Comparison of ENCODE assay signal across 23 cellular contexts in the genomic region with DNA sequence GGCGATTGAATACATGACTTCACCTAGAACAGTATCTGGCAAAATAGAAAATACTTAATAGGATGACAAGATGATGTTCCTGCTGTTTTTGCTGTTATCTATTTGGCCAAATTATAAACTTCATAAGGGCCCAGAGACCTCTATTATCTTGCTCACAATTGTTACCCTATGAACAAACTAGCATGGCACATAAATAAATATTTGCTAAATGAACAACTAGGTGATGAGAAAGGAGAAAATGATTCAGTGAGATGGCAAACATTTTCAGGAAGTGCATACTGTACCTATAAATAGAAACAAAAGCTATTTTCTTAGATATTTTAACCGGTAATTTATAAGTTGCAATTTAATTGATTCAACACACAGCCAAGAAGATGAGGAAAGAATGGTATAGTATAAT.
"Had no signal": no experiment of that assay in that cellular context is flagged by ENCODE, and none has a peak within 500 bp of the region (broad histone marks: within the 10 kb centered on the region; RNA-seq: fewer than 3 reads in every experiment).

No MANE protein-coding gene starts in this region.

- H3K27ac Mint-ChIP-seq: effector memory CD8-positive, alpha-beta T cell; immature natural killer cell; natural killer cell; stimulated activated effector memory CD8-positive, alpha-beta T cell treated with anti-CD3 and anti-CD28 coated beads, Interleukin-12 subunit alpha, Interleukin-12 subunit beta, amount 100 ng/mL, for 72 hours; type B pancreatic cell had no signal

- H3K4me3 Mint-ChIP-seq: effector memory CD8-positive, alpha-beta T cell; immature natural killer cell; natural killer cell; stimulated activated effector memory CD8-positive, alpha-beta T cell treated with anti-CD3 and anti-CD28 coated beads, Interleukin-12 subunit alpha, Interleukin-12 subunit beta, amount 100 ng/mL, for 72 hours; type B pancreatic cell had no signal

- H3K27ac ChIP-seq: lower lobe of right lung, ovary, psoas muscle, sigmoid colon, testis, tibial artery had no signal

- H3K4me3 ChIP-seq: lower lobe of right lung, ovary, psoas muscle, sigmoid colon, testis, tibial artery had no signal

- H3K9me3 Mint-ChIP-seq: effector memory CD8-positive, alpha-beta T cell; natural killer cell; stimulated activated effector memory CD8-positive, alpha-beta T cell treated with anti-CD3 and anti-CD28 coated beads, Interleukin-12 subunit alpha, Interleukin-12 subunit beta, amount 100 ng/mL, for 72 hours; type B pancreatic cell had no signal

- H3K27me3 Mint-ChIP-seq: type B pancreatic cell had no signal

- H3K9me3 ChIP-seq: lower lobe of right lung, ovary, psoas muscle, sigmoid colon, testis, tibial artery had no signal

- ATAC-seq: effector memory CD8-positive, alpha-beta T cell; left ventricle myocardium superior; lower lobe of right lung; natural killer cell; psoas muscle; right cardiac atrium; stimulated activated effector memory CD8-positive, alpha-beta T cell treated with anti-CD3 and anti-CD28 coated beads, Interleukin-12 subunit alpha, Interleukin-12 subunit beta, amount 100 ng/mL, for 72 hours had no signal

- DNase-seq: cortex of kidney; effector memory CD8-positive, alpha-beta T cell; hypothalamus; immature natural killer cell; left ventricle myocardium superior; lower lobe of right lung; natural killer cell; occipital lobe; ovary; posterior cingulate gyrus; psoas muscle; right cardiac atrium; sigmoid colon; stimulated activated CD4-positive, alpha-beta T cell treated with anti-CD3 and anti-CD28 coated beads, Interleukin-2, amount 100 ng/mL, for 24 hours; stimulated activated CD4-positive, alpha-beta T cell treated with anti-CD3 and anti-CD28 coated beads, Interleukin-4, amount 100 ng/mL, for 24 hours; stimulated activated naive CD4-positive, alpha-beta T cell treated with Interleukin-2 at 50 U/mL for 16 hours; substantia nigra; testis; tibial artery had no signal

- H3K4me1 ChIP-seq: lower lobe of right lung, psoas muscle, sigmoid colon, testis, tibial artery had no signal

- H3K36me3 Mint-ChIP-seq: immature natural killer cell; natural killer cell; stimulated activated effector memory CD8-positive, alpha-beta T cell treated with anti-CD3 and anti-CD28 coated beads, Interleukin-12 subunit alpha, Interleukin-12 subunit beta, amount 100 ng/mL, for 72 hours; type B pancreatic cell had no signal

- H3K27me3 ChIP-seq: ovary, sigmoid colon, testis, tibial artery had no signal

- H3K4me1 Mint-ChIP-seq: immature natural killer cell; natural killer cell; stimulated activated effector memory CD8-positive, alpha-beta T cell treated with anti-CD3 and anti-CD28 coated beads, Interleukin-12 subunit alpha, Interleukin-12 subunit beta, amount 100 ng/mL, for 72 hours had no signal

- H3K36me3 ChIP-seq: lower lobe of right lung, ovary, sigmoid colon, tibial artery had no signal

- FAIRE-seq: frontal cortex, keratinocyte had no signal
